In genomic region chr7:87038993-87039716, GRCh38 we compare ENCODE assay signal across 9 cellular contexts.
DNase-seq lines count a peak whose midpoint lies in the region; ATAC-seq and FAIRE-seq lines count a peak whose summit lies in the region.
"Had no signal": no experiment of that assay in that cellular context is flagged by ENCODE, and none has a peak within 500 bp of the region (broad histone marks: within the 10 kb centered on the region; RNA-seq: fewer than 3 reads in every experiment).

No MANE protein-coding gene starts in this region.

- no peak for DNase-seq in T-helper 2 cell treated with Interferon-gamma antibody and Interleukin-4, amounts not matched to agents 5 μg/mL and 100 μg/mL, for 36 hours (ENCODE audit: low spot score)
- no peak for DNase-seq in T-helper 2 cell
- DNase-seq in amniotic stem cell (lab: John Stamatoyannopoulos, UW): no peak
- DNase-seq in GM19240 (ENCODE audit: insufficient read length, low spot score): no peak
- DNase-seq: HCEC 1CT had no signal

- no peaks in the 10 kb centered on the region for H3K36me3 ChIP-seq in iPS-15b (ENCODE audit: control insufficient read depth, insufficient read depth, low read length)

- no peaks in the 10 kb centered on the region for H3K9me3 Mint-ChIP-seq in T-helper 2 cell treated with Interferon-gamma antibody and Interleukin-4, amounts not matched to agents 5 μg/mL and 100 μg/mL, for 36 hours
- H3K9me3 Mint-ChIP-seq in stimulated activated memory B cell treated with anti-CD40 and anti-IgM and Interleukin-4, amounts not matched to agents 10 μg/mL and 1 μg/mL and 100 μg/mL, for 72 hours: peaks cover 3% of the 10 kb centered on the region

- H3K36me3 Mint-ChIP-seq in T-helper 2 cell treated with Interferon-gamma antibody and Interleukin-4, amounts not matched to agents 5 μg/mL and 100 μg/mL, for 36 hours (ENCODE audit: low read depth): no peaks in the 10 kb centered on the region
- H3K36me3 Mint-ChIP-seq in stimulated activated memory B cell treated with anti-CD40 and anti-IgM and Interleukin-4, amounts not matched to agents 10 μg/mL and 1 μg/mL and 100 μg/mL, for 72 hours: peaks cover 12% of the 10 kb centered on the region

- H3K27me3 Mint-ChIP-seq in T-helper 2 cell treated with Interferon-gamma antibody and Interleukin-4, amounts not matched to agents 5 μg/mL and 100 μg/mL, for 36 hours (ENCODE audit: low read depth): no peaks in the 10 kb centered on the region
- no peaks in the 10 kb centered on the region for H3K27me3 Mint-ChIP-seq in stimulated activated memory B cell treated with anti-CD40 and anti-IgM and Interleukin-4, amounts not matched to agents 10 μg/mL and 1 μg/mL and 100 μg/mL, for 72 hours

- H3K27me3 ChIP-seq in iPS-15b (ENCODE audit: control insufficient read depth, insufficient read depth, low read length): no peaks in the 10 kb centered on the region

- no peaks in the 10 kb centered on the region for H3K4me1 ChIP-seq in iPS-15b (ENCODE audit: control insufficient read depth, insufficient read depth, low read length)

- peak overlapping the region; percentile 84 for H3K27ac Mint-ChIP-seq in T-helper 2 cell treated with Interferon-gamma antibody and Interleukin-4, amounts not matched to agents 5 μg/mL and 100 μg/mL, for 36 hours
- H3K27ac Mint-ChIP-seq in stimulated activated memory B cell treated with anti-CD40 and anti-IgM and Interleukin-4, amounts not matched to agents 10 μg/mL and 1 μg/mL and 100 μg/mL, for 72 hours: peak overlapping the region; percentile 79

- H3K4me3 ChIP-seq in iPS-15b (ENCODE audit: low read depth, low read length): peak overlapping the region; percentile 81

- H3K9me3 ChIP-seq in iPS-15b (ENCODE audit: control insufficient read depth, insufficient read depth, low read length): no peaks in the 10 kb centered on the region

- H3K9ac ChIP-seq in iPS-15b (ENCODE audit: low read depth, low read length): peak overlapping the region; percentile 71

- H3K4me1 Mint-ChIP-seq in T-helper 2 cell treated with Interferon-gamma antibody and Interleukin-4, amounts not matched to agents 5 μg/mL and 100 μg/mL, for 36 hours (ENCODE audit: low read depth): no peaks in the 10 kb centered on the region
- H3K4me1 Mint-ChIP-seq in stimulated activated memory B cell treated with anti-CD40 and anti-IgM and Interleukin-4, amounts not matched to agents 10 μg/mL and 1 μg/mL and 100 μg/mL, for 72 hours: peaks cover 10% of the 10 kb centered on the region

- FAIRE-seq in TTC549 (lab: Jason Lieb, UNC): peak; percentile 11

- no peak for ATAC-seq in stimulated activated memory B cell treated with anti-CD40 and anti-IgM and Interleukin-4, amounts not matched to agents 10 μg/mL and 1 μg/mL and 100 μg/mL, for 72 hours
- no peak for ATAC-seq in GM18511 (IDR thresholded peaks at IDR 0.05; ENCODE audit: unreplicated experiment)

- H3K4me3 Mint-ChIP-seq in T-helper 2 cell treated with Interferon-gamma antibody and Interleukin-4, amounts not matched to agents 5 μg/mL and 100 μg/mL, for 36 hours: peak overlapping the region; percentile 80
- peak overlapping the region; percentile 79 for H3K4me3 Mint-ChIP-seq in stimulated activated memory B cell treated with anti-CD40 and anti-IgM and Interleukin-4, amounts not matched to agents 10 μg/mL and 1 μg/mL and 100 μg/mL, for 72 hours
